ENCODE assay signal across 12 cellular contexts in the genomic region with DNA sequence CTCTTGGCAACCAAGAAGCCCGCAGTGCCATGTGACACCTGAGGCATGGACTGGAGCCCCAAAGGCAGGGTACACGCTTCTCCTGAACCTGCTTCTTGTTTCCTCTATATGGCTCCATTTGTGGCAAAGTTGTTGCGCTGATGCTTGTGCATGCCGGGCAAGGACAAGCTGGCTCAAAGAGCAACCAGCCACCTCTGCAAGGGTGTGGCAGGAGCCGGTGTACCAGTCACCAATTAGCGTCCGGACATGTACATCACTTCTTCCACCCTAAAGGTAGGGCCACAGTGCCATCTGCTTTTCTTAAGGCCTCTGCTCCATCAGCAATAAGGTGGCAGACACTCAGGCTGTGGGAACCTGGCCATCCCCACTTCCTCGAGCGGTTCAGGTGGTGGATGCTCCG. TPM values are rescaled to one million over a fixed set of nuclear protein-coding genes. Genes with fewer than 3 reads are reported as not detected.
A peak's percentile ranks its signal among the peaks of the same experiment; 100 is the strongest.
DNase-seq lines count a peak whose midpoint lies in the region; ATAC-seq and TF ChIP-seq lines count a peak whose summit lies in the region.
"Not testable (repeated sequence)": the region's sequence is repeated elsewhere in the genome, so short reads cannot be mapped to it uniquely, and the experiment has no call there.
"Had no signal": no experiment of that assay in that cellular context is flagged by ENCODE, and none has a peak within 500 bp of the region (broad histone marks: within the 10 kb centered on the region; RNA-seq: fewer than 3 reads in every experiment).

No MANE protein-coding gene starts in this region.

- H3K27ac Mint-ChIP-seq in CD14-positive monocyte: not testable (repeated sequence)
- peak overlapping the region; percentile 56 for H3K27ac Mint-ChIP-seq in activated naive CD4-positive, alpha-beta T cell treated with anti-CD3 and anti-CD28 coated beads, Interleukin-2, amount 10 ng/mL, durations not matched to agents 7 days and 5 days

- CTCF ChIA-PET in activated naive CD4-positive, alpha-beta T cell treated with anti-CD3 and anti-CD28 coated beads, Interleukin-2, amount 10 ng/mL, durations not matched to agents 7 days and 5 days (lab: Charles Lee): not testable (repeated sequence)

- not testable (repeated sequence) for H3K36me3 ChIP-seq in esophagus muscularis mucosa; mucosa of descending colon (ENCODE audit: low read depth); spleen

- not testable (repeated sequence) for H3K4me1 ChIP-seq in esophagus muscularis mucosa; right cardiac atrium (ENCODE audit: control insufficient read depth, insufficient read depth, low read length); mucosa of descending colon (ENCODE audit: low read depth); spleen

- H3K9me3 Mint-ChIP-seq in CD14-positive monocyte: peaks cover 4 to 13% (median 7%) of the 10 kb centered on the region in 7 donors
- H3K9me3 Mint-ChIP-seq in activated naive CD4-positive, alpha-beta T cell treated with anti-CD3 and anti-CD28 coated beads, Interleukin-2, amount 10 ng/mL, durations not matched to agents 7 days and 5 days: not testable (repeated sequence)

- intact Hi-C loops in CD14-positive monocyte (cut with micrococcal nuclease); esophagus muscularis mucosa (cut with DNase I); right cardiac atrium (cut with DNase I); mucosa of descending colon (cut with DNase I, micrococcal nuclease); spleen (cut with DNase I; ENCODE audit: low total_unique reads): not testable (repeated sequence)

- not testable (repeated sequence) for TF ChIP-seq POLR2A in esophagus muscularis mucosa (IDR thresholded peaks at IDR 0.05; ENCODE audit: low read depth); spleen (IDR thresholded peaks at IDR 0.05)

- ATAC-seq in right cardiac atrium, mucosa of descending colon: not testable (repeated sequence)

- not testable (repeated sequence) for TF ChIP-seq CTCF in CD14-positive monocyte (IDR thresholded peaks at IDR 0.05); esophagus muscularis mucosa (IDR thresholded peaks at IDR 0.05); mucosa of descending colon (IDR thresholded peaks at IDR 0.05); spleen (IDR thresholded peaks at IDR 0.05 in 8 of 11, conservative IDR thresholded peaks at IDR 0.05 in 3 of 11)

- H3K4me1 Mint-ChIP-seq in CD14-positive monocyte; activated naive CD4-positive, alpha-beta T cell treated with anti-CD3 and anti-CD28 coated beads, Interleukin-2, amount 10 ng/mL, durations not matched to agents 7 days and 5 days: not testable (repeated sequence)

- H3K36me3 Mint-ChIP-seq in CD14-positive monocyte; activated naive CD4-positive, alpha-beta T cell treated with anti-CD3 and anti-CD28 coated beads, Interleukin-2, amount 10 ng/mL, durations not matched to agents 7 days and 5 days: not testable (repeated sequence)

- H3K4me3 Mint-ChIP-seq in CD14-positive monocyte; activated naive CD4-positive, alpha-beta T cell treated with anti-CD3 and anti-CD28 coated beads, Interleukin-2, amount 10 ng/mL, durations not matched to agents 7 days and 5 days: not testable (repeated sequence)

- 98% methylated on average over 5 of the region's 10 CpGs for WGBS in esophagus muscularis mucosa
- 84% methylated on average over 10 of the region's 10 CpGs for WGBS in right cardiac atrium
- WGBS in spleen, 5 donors: 82 to 90% (median 88%) methylated on average over 4 to 10 of the region's 10 CpGs

- DNase-seq in CD14-positive monocyte (ENCODE audit: low spot score) (peak; percentile 47), SK-N-DZ (ENCODE audit: low spot score) (peak; percentile 3), esophagus muscularis mucosa (ENCODE audit: extremely low spot score) (peak; percentile 90), right cardiac atrium (peak in 2 of 3 donors; percentile 37 to 43), mucosa of descending colon (peak in 2 of 3 donors; percentile 18 to 68), spleen (peak; percentile 86)
- not testable (repeated sequence) for DNase-seq in activated naive CD4-positive, alpha-beta T cell treated with anti-CD3 and anti-CD28 coated beads, Interleukin-2, amount 10 ng/mL, durations not matched to agents 7 days and 5 days

- not testable (repeated sequence) for H3K27me3 Mint-ChIP-seq in CD14-positive monocyte (ENCODE audit: low read depth in 3 of 3); activated naive CD4-positive, alpha-beta T cell treated with anti-CD3 and anti-CD28 coated beads, Interleukin-2, amount 10 ng/mL, durations not matched to agents 7 days and 5 days

- not testable (repeated sequence) for H3K4me3 ChIP-seq in esophagus muscularis mucosa; right cardiac atrium (ENCODE audit: low read length); mucosa of descending colon; spleen

- not testable (repeated sequence) for H3K27me3 ChIP-seq in esophagus muscularis mucosa; right cardiac atrium (ENCODE audit: control insufficient read depth, insufficient read depth); spleen (replicated peaks in 1 of 7)

- H3K27ac ChIP-seq in esophagus muscularis mucosa (replicated peaks in 1 of 4); right cardiac atrium (ENCODE audit: low read length); spleen: not testable (repeated sequence)

- not testable (repeated sequence) for TF ChIP-seq EP300 in esophagus muscularis mucosa (IDR thresholded peaks at IDR 0.05)

- H3K9me3 ChIP-seq in esophagus muscularis mucosa; right cardiac atrium (ENCODE audit: control insufficient read depth, low read length): not testable (repeated sequence)
- peaks cover 12% of the 10 kb centered on the region for H3K9me3 ChIP-seq in mucosa of descending colon
- H3K9me3 ChIP-seq in spleen: peaks cover 0 to 10% (median 0%) of the 10 kb centered on the region in 8 donors

RNA-seq across cellular contexts. Expression of a gene that starts 43.9 kb away (rescaled TPM):
- polyA plus RNA-seq in CD14-positive monocyte: not detected
- polyA plus RNA-seq in SK-N-DZ (2014; cell fraction: cytosol; rRNA removed): 0.31 TPM in 1 of 2 replicates, not detected in the other
- 0.89 and 1.7 TPM in 2 replicates for polyA plus RNA-seq in SK-N-DZ (2014; cell fraction: nucleus; rRNA removed)
- not detected for total RNA-seq in esophagus muscularis mucosa
- total RNA-seq in right cardiac atrium: not detected
- not detected for polyA plus RNA-seq in right cardiac atrium
- not detected for total RNA-seq in mucosa of descending colon
- total RNA-seq in spleen: under 1 TPM in 2 of 7 donors, not detected in 5; 0.24 to 0.51 TPM
- polyA plus RNA-seq in spleen: not detected
- total RNA-seq: Caco-2; CD4-positive, CD25-positive, alpha-beta regulatory T cell; CD8-positive, alpha-beta T cell; H7 had no signal
- polyA plus RNA-seq: A549; CD4-positive, CD25-positive, alpha-beta regulatory T cell had no signal
